In genomic region chr16:81492965-81493754, GRCh38 we compare ENCODE assay signal across 1 cellular context.
TF ChIP-seq lines count a peak whose summit lies in the region.

No MANE protein-coding gene starts in this region.

TF ChIP-seq in HepG2, 621 proteins besides CTCF, POLR2A, EP300 and RAD21:
- 0 out of 2 replicates have a peak, but pooled peaks have one; percentile 1 for TF ChIP-seq YEATS2 (CRISPR knock-in tag; IDR thresholded peaks at IDR 0.05; ENCODE audit: borderline replicate concordance)
- TF ChIP-seq ZNF629 (CRISPR knock-in tag; conservative IDR thresholded peaks at IDR 0.05): 0 out of 2 replicates have a peak, but pooled peaks have one; percentile 46
- no peak for TF ChIP-seq MNT (IDR thresholded peaks at IDR 0.05)
- TF ChIP-seq FOXO4 (CRISPR knock-in tag; conservative IDR thresholded peaks at IDR 0.05): 0 out of 2 replicates have a peak, but pooled peaks have one; percentile 60
- 0 out of 2 replicates have a peak, but pooled peaks have one; percentile 9 for TF ChIP-seq ZFY (CRISPR knock-in tag; IDR thresholded peaks at IDR 0.05)
- 0 out of 2 replicates have a peak, but pooled peaks have one; percentile 29 for TF ChIP-seq KDM2A (CRISPR knock-in tag; IDR thresholded peaks at IDR 0.05; ENCODE audit: borderline replicate concordance, low read depth)
- TF ChIP-seq HNF1B (CRISPR knock-in tag; IDR thresholded peaks at IDR 0.05): no peak
- no peak for TF ChIP-seq HNRNPUL1 (IDR thresholded peaks at IDR 0.05; ENCODE audit: low read depth, low read length)
- TF ChIP-seq PAWR (CRISPR knock-in tag; IDR thresholded peaks at IDR 0.05; ENCODE audit: borderline replicate concordance): no peak
- TF ChIP-seq MAFF (IDR thresholded peaks at IDR 0.05; ENCODE audit: low read depth, low read length): no peak
- TF ChIP-seq ZNF558 (CRISPR knock-in tag; IDR thresholded peaks at IDR 0.05; ENCODE audit: borderline replicate concordance): no peak
- TF ChIP-seq RELA (CRISPR knock-in tag; IDR thresholded peaks at IDR 0.05): no peak
- peak; percentile 14 for TF ChIP-seq AGO2 (optimal IDR thresholded peaks at IDR 0.05; ENCODE audit: low read depth, low read length)
- TF ChIP-seq ZNF574 (CRISPR knock-in tag; IDR thresholded peaks at IDR 0.05): 0 out of 2 replicates have a peak, but pooled peaks have one; percentile 21
- TF ChIP-seq ZEB1 (IDR thresholded peaks at IDR 0.05; ENCODE audit: insufficient replicate concordance, low read depth): peak; percentile 37
